ENCODE assay signal across 3 cellular contexts in the genomic region with DNA sequence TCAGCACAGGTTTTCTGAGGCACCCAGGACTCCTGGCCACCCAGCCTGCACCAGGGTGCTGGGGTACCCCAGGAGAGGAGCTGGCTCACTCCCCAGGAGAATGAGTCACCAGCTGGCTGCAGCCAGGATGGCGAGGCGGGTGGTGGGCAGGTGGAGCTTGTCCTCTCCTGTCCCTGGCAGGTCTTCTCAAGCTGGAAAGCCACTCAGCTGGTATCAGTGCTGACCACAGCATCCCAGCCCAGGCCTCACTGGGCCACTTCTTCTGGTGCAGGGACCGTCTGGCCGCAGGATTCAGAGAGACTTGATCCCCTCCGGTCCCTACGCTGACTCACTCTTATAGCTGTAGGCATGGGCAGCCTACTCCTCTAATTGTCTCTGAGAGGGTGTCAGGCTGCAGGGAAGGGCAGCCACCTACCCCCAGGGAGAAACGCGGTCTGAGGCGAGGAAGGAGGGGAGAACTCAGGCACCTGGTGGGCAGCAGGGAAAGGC.
TF ChIP-seq lines count a peak whose summit lies in the region.

No MANE protein-coding gene starts in this region.

TF ChIP-seq in A549, 52 proteins besides CTCF, POLR2A, EP300 and RAD21 (continued from another document):
- TF ChIP-seq HDAC2 (IDR thresholded peaks at IDR 0.05) = no peak
- no peak for TF ChIP-seq FOSL2 (IDR thresholded peaks at IDR 0.05)
- peak; percentile 77 for TF ChIP-seq FOSL2 (CRISPR knock-in tag; IDR thresholded peaks at IDR 0.05)
- TF ChIP-seq, protein P1, sequence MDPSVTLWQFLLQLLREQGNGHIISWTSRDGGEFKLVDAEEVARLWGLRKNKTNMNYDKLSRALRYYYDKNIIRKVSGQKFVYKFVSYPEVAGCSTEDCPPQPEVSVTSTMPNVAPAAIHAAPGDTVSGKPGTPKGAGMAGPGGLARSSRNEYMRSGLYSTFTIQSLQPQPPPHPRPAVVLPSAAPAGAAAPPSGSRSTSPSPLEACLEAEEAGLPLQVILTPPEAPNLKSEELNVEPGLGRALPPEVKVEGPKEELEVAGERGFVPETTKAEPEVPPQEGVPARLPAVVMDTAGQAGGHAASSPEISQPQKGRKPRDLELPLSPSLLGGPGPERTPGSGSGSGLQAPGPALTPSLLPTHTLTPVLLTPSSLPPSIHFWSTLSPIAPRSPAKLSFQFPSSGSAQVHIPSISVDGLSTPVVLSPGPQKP (IDR thresholded peaks at IDR 0.05; ENCODE audit: low read depth, low read length) = no peak
- no peak for TF ChIP-seq FOSB (CRISPR knock-in tag; IDR thresholded peaks at IDR 0.05)
- TF ChIP-seq JUNB (IDR thresholded peaks at IDR 0.05) = peak; percentile 50
- peak in 1 of 2 experiments; percentile 48; a peak in 1 of 5 replicates for TF ChIP-seq JUN (IDR thresholded peaks at IDR 0.05)
- TF ChIP-seq RCOR1 (IDR thresholded peaks at IDR 0.05; ENCODE audit: low read depth, low read length) = 0 out of 2 replicates have a peak, but pooled peaks have one; percentile 18

TF ChIP-seq in HCT116, 20 proteins besides CTCF, POLR2A, EP300 and RAD21 (continued from another document):
- TF ChIP-seq SRF (IDR thresholded peaks at IDR 0.05; ENCODE audit: low read depth) (no peak), ATF3 (IDR thresholded peaks at IDR 0.05) (no peak), FOSL1 (IDR thresholded peaks at IDR 0.05; ENCODE audit: low read depth) (peak; percentile 53), ZNF274 (IDR thresholded peaks at IDR 0.05; ENCODE audit: low read depth, low read length) (no peak), EGR1 (IDR thresholded peaks at IDR 0.05; ENCODE audit: low read depth) (no peak), TCF7L2 (IDR thresholded peaks at IDR 0.05; ENCODE audit: borderline replicate concordance, extremely low read depth, insufficient read depth, insufficient read length) (no peak), CEBPB (IDR thresholded peaks at IDR 0.05; ENCODE audit: low read depth) (no peak), YY1 (IDR thresholded peaks at IDR 0.05; ENCODE audit: extremely low read depth, insufficient replicate concordance, low read depth, low read length) (no peak), ELF1 (IDR thresholded peaks at IDR 0.05; ENCODE audit: borderline replicate concordance, low read depth) (no peak), SP1 (IDR thresholded peaks at IDR 0.05; ENCODE audit: low read depth) (peak; percentile 29; the same call in 1 of the 2 replicates), ZFX (IDR thresholded peaks at IDR 0.05) (no peak), CBX3 (IDR thresholded peaks at IDR 0.05; ENCODE audit: low read depth) (no peak), EZH2phosphoT487 (IDR thresholded peaks at IDR 0.05; ENCODE audit: borderline replicate concordance) (no peak)
- TF ChIP-seq, protein P2, sequence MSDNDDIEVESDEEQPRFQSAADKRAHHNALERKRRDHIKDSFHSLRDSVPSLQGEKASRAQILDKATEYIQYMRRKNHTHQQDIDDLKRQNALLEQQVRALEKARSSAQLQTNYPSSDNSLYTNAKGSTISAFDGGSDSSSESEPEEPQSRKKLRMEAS (IDR thresholded peaks at IDR 0.05) = peak; percentile 18; the same call in 1 of the 2 replicates
TF ChIP-seq in HCT116: peak in this region for 3.

TF ChIP-seq in SK-N-SH, 30 proteins besides CTCF, POLR2A, EP300 and RAD21 (continued from another document):
- TF ChIP-seq, protein P3, sequence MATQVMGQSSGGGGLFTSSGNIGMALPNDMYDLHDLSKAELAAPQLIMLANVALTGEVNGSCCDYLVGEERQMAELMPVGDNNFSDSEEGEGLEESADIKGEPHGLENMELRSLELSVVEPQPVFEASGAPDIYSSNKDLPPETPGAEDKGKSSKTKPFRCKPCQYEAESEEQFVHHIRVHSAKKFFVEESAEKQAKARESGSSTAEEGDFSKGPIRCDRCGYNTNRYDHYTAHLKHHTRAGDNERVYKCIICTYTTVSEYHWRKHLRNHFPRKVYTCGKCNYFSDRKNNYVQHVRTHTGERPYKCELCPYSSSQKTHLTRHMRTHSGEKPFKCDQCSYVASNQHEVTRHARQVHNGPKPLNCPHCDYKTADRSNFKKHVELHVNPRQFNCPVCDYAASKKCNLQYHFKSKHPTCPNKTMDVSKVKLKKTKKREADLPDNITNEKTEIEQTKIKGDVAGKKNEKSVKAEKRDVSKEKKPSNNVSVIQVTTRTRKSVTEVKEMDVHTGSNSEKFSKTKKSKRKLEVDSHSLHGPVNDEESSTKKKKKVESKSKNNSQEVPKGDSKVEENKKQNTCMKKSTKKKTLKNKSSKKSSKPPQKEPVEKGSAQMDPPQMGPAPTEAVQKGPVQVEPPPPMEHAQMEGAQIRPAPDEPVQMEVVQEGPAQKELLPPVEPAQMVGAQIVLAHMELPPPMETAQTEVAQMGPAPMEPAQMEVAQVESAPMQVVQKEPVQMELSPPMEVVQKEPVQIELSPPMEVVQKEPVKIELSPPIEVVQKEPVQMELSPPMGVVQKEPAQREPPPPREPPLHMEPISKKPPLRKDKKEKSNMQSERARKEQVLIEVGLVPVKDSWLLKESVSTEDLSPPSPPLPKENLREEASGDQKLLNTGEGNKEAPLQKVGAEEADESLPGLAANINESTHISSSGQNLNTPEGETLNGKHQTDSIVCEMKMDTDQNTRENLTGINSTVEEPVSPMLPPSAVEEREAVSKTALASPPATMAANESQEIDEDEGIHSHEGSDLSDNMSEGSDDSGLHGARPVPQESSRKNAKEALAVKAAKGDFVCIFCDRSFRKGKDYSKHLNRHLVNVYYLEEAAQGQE (IDR thresholded peaks at IDR 0.05; ENCODE audit: low read depth, low read length) = no peak
- TF ChIP-seq USF2 (IDR thresholded peaks at IDR 0.05; ENCODE audit: borderline replicate concordance, low read depth, low read length) = no peak
- no peak for TF ChIP-seq RXRA (IDR thresholded peaks at IDR 0.05; ENCODE audit: borderline replicate concordance, low read depth)
- no peak for TF ChIP-seq RCOR1 (IDR thresholded peaks at IDR 0.05; ENCODE audit: low read length)
- TF ChIP-seq MXI1 (IDR thresholded peaks at IDR 0.05; ENCODE audit: low read depth, low read length) = no peak
- TF ChIP-seq YY1 (IDR thresholded peaks at IDR 0.05; ENCODE audit: low read depth) = no peak
- TF ChIP-seq CHD2 (IDR thresholded peaks at IDR 0.05; ENCODE audit: low read length, partially characterized antibody) = no peak
- TF ChIP-seq GATA2 (CRISPR knock-in tag; IDR thresholded peaks at IDR 0.05) = no peak
- TF ChIP-seq MEF2A (IDR thresholded peaks at IDR 0.05; ENCODE audit: borderline replicate concordance, low read depth) = no peak
- TF ChIP-seq, protein P4, sequence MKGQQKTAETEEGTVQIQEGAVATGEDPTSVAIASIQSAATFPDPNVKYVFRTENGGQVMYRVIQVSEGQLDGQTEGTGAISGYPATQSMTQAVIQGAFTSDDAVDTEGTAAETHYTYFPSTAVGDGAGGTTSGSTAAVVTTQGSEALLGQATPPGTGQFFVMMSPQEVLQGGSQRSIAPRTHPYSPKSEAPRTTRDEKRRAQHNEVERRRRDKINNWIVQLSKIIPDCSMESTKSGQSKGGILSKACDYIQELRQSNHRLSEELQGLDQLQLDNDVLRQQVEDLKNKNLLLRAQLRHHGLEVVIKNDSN (IDR thresholded peaks at IDR 0.05; ENCODE audit: borderline replicate concordance, low read depth) = no peak
- peak; percentile 71 for TF ChIP-seq JUND (IDR thresholded peaks at IDR 0.05)
- TF ChIP-seq EZH2phosphoT487 (IDR thresholded peaks at IDR 0.05; ENCODE audit: borderline replicate concordance, low read depth) = no peak
- TF ChIP-seq, protein P5, sequence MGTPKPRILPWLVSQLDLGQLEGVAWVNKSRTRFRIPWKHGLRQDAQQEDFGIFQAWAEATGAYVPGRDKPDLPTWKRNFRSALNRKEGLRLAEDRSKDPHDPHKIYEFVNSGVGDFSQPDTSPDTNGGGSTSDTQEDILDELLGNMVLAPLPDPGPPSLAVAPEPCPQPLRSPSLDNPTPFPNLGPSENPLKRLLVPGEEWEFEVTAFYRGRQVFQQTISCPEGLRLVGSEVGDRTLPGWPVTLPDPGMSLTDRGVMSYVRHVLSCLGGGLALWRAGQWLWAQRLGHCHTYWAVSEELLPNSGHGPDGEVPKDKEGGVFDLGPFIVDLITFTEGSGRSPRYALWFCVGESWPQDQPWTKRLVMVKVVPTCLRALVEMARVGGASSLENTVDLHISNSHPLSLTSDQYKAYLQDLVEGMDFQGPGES (IDR thresholded peaks at IDR 0.05; ENCODE audit: low read depth, low read length) = no peak
- TF ChIP-seq SMC3 (IDR thresholded peaks at IDR 0.05; ENCODE audit: low read depth, low read length) = no peak
- no peak for TF ChIP-seq FOXJ3 (CRISPR knock-in tag; IDR thresholded peaks at IDR 0.05)
- peak; percentile 86; the same call in 1 of the 2 replicates for TF ChIP-seq NFIC (IDR thresholded peaks at IDR 0.05; ENCODE audit: borderline replicate concordance)
- no peak for TF ChIP-seq GABPA (IDR thresholded peaks at IDR 0.05; ENCODE audit: low read depth)
- no peak for TF ChIP-seq FOXM1 (IDR thresholded peaks at IDR 0.05; ENCODE audit: low read depth)
- TF ChIP-seq POLR2AphosphoS5 (IDR thresholded peaks at IDR 0.05; ENCODE audit: low read depth, low read length) = no peak
- TF ChIP-seq, protein P6, sequence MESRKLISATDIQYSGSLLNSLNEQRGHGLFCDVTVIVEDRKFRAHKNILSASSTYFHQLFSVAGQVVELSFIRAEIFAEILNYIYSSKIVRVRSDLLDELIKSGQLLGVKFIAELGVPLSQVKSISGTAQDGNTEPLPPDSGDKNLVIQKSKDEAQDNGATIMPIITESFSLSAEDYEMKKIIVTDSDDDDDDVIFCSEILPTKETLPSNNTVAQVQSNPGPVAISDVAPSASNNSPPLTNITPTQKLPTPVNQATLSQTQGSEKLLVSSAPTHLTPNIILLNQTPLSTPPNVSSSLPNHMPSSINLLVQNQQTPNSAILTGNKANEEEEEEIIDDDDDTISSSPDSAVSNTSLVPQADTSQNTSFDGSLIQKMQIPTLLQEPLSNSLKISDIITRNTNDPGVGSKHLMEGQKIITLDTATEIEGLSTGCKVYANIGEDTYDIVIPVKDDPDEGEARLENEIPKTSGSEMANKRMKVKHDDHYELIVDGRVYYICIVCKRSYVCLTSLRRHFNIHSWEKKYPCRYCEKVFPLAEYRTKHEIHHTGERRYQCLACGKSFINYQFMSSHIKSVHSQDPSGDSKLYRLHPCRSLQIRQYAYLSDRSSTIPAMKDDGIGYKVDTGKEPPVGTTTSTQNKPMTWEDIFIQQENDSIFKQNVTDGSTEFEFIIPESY (IDR thresholded peaks at IDR 0.05; ENCODE audit: borderline replicate concordance, low read depth) = no peak
- TF ChIP-seq TCF12 (IDR thresholded peaks at IDR 0.05) = peak; percentile 78
- TF ChIP-seq, protein P2 (IDR thresholded peaks at IDR 0.05; ENCODE audit: low read depth) = peak; percentile 62
- TF ChIP-seq TEAD4 (IDR thresholded peaks at IDR 0.05; ENCODE audit: borderline replicate concordance, insufficient read depth) = no peak
- TF ChIP-seq SIN3A (IDR thresholded peaks at IDR 0.05; ENCODE audit: borderline replicate concordance, low read depth, low read length) = no peak
- TF ChIP-seq RFX5 (IDR thresholded peaks at IDR 0.05; ENCODE audit: low read length) = no peak
- peak; percentile 80 for TF ChIP-seq FOSL2 (IDR thresholded peaks at IDR 0.05; ENCODE audit: borderline replicate concordance, low read depth)
- TF ChIP-seq PBX3 (IDR thresholded peaks at IDR 0.05) = peak; percentile 34; the same call in 1 of the 2 replicates
